In the genomic region with DNA sequence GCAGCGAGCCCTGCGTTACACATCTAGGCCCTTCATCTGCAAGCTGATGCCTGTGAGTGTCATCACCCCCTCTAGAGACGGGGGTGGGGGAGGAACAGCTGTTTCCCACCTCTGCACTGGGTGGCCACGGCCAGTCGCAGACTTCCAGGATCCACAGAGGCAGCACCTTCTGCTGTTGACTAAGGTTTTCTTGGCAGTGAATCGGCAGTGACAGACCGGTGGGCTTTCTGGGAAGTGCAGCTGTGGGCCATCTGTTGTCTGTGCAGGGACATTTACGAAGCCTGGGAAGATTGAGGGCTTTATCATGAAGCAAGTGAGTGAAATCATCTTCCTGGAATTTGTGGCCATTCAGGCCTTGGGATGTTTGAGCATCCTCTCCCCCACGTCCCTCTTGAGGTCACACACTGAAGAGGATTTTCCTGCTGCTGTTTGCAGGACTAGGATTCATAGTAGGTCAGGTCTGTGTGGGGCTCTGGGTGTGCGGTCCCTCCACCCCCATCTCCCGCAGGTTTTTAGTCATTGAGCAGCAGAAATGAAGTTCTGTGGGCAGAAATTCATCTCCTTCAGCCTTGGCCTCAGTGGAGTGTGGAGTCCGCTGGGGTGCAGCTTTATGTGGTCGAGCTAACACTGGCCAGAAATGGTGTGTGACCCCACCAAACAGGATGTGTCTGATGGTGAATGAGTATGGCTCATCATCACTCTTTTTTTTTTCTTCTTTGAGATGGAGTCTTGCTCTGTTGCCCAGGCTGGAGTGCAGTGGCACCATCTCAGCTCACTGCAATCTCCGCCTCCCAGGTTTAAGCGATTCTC, we compare ENCODE assay signal across 8 cellular contexts. TPM values are rescaled to one million over a fixed set of nuclear protein-coding genes. Genes with fewer than 3 reads are reported as not detected.
DNase-seq lines count a peak whose midpoint lies in the region; ATAC-seq and TF ChIP-seq lines count a peak whose summit lies in the region.

No MANE protein-coding gene starts in this region.

- H3K4me3 ChIP-seq in DND-41 (ENCODE audit: low read depth in 1 of 2, low read length in 2 of 2): no peak overlapping the region
- peak overlapping the region in 1 of 2 experiments; percentile 59 for H3K4me3 ChIP-seq in neutrophil (ENCODE audit: low read depth in 1 of 2, low read length in 1 of 2)

- peaks cover 92% of the 10 kb centered on the region for H3K79me2 ChIP-seq in DND-41 (ENCODE audit: insufficient read depth, low read length)

- no peak for ATAC-seq in DND-41 (ENCODE audit: insufficient read depth, low read depth)
- no peak for ATAC-seq in HG03025 (IDR thresholded peaks at IDR 0.05; ENCODE audit: low FRiP score, unreplicated experiment)
- no peak for ATAC-seq in esophagus mucosa

- no peak overlapping the region for H2AFZ ChIP-seq in DND-41 (ENCODE audit: low read depth, low read length)

- H3K27me3 ChIP-seq in DND-41 (ENCODE audit: insufficient read depth, low read length, poor library complexity): no peaks in the 10 kb centered on the region
- no peaks in the 10 kb centered on the region for H3K27me3 ChIP-seq in neutrophil

- H3K4me2 ChIP-seq in DND-41 (ENCODE audit: insufficient read depth, low read length): no peak overlapping the region

- H4K20me1 ChIP-seq in DND-41 (ENCODE audit: insufficient read depth, low read length): peaks cover 80% of the 10 kb centered on the region

- DNase-seq in DND-41 (no peak), NCI-H1694 treated with DMSO at 0.1 percent for 48 hours (lab: John Stamatoyannopoulos, UW) (peak; percentile 95), dedifferentiated amniotic fluid mesenchymal stem cell (ENCODE audit: extremely low spot score) (peak; percentile 73)
- no peak for DNase-seq in stimulated activated naive CD4-positive, alpha-beta T cell treated with Interleukin-2 at 50 U/mL for 16 hours (lab: John Stamatoyannopoulos, UW)
- DNase-seq in activated CD4-positive, alpha-beta T cell treated with anti-CD3 and anti-CD28 coated beads, Interleukin-2, amount 50 U/mL, for 48 hours: no peak

- H3K36me3 ChIP-seq in DND-41 (ENCODE audit: insufficient read depth, low read length) (peaks cover 40% of the 10 kb centered on the region), neutrophil (peaks cover 38% of the 10 kb centered on the region)

- H3K4me1 ChIP-seq in DND-41 (ENCODE audit: insufficient read depth, low read length) (peaks cover 6% of the 10 kb centered on the region; the same call in 1 of the 2 replicates), neutrophil (ENCODE audit: control insufficient read depth in 1 of 2, insufficient read depth in 1 of 2, low read depth in 1 of 2, low read length in 1 of 2) (peaks cover 52 to 58% of the 10 kb centered on the region in 2 experiments)

- TF ChIP-seq CTCF in DND-41 (IDR thresholded peaks at IDR 0.05; ENCODE audit: borderline replicate concordance, extremely low read depth, low read length, poor library complexity, severe bottlenecking) (peak; percentile 31), neutrophil (IDR thresholded peaks at IDR 0.05) (no peak)

- no peak overlapping the region for H3K9ac ChIP-seq in DND-41 (ENCODE audit: low read depth, low read length)

- H3K27ac ChIP-seq in DND-41 (ENCODE audit: low read length) (no peak overlapping the region; the same call in 1 of the 2 replicates), neutrophil (peak overlapping the region; percentile 97)

- no peaks in the 10 kb centered on the region for H3K9me3 ChIP-seq in DND-41 (ENCODE audit: insufficient read depth, low read length, severe bottlenecking)
- no peaks in the 10 kb centered on the region for H3K9me3 ChIP-seq in neutrophil

RNA-seq across cellular contexts. Expression of gene PGS1, which starts 12.0 kb away (rescaled TPM):
- total RNA-seq in esophagus mucosa: 15.9 TPM

RNA-seq across cellular contexts. Expression of gene SOCS3, which starts 30.6 kb away (rescaled TPM):
- total RNA-seq in esophagus mucosa: 13.6 TPM

Comparison
In these comparisons a context has a peak if more than half of its experiments do, and no peak if none do; other contexts are left out.
1. DNase-seq: peak in NCI-H1694 treated with DMSO at 0.1 percent for 48 hours (single experiment) and dedifferentiated amniotic fluid mesenchymal stem cell (single experiment); none in DND-41 (single experiment), stimulated activated naive CD4-positive, alpha-beta T cell treated with Interleukin-2 at 50 U/mL for 16 hours (single experiment) and activated CD4-positive, alpha-beta T cell treated with anti-CD3 and anti-CD28 coated beads, Interleukin-2, amount 50 U/mL, for 48 hours (0 of 2).